In the genomic region with DNA sequence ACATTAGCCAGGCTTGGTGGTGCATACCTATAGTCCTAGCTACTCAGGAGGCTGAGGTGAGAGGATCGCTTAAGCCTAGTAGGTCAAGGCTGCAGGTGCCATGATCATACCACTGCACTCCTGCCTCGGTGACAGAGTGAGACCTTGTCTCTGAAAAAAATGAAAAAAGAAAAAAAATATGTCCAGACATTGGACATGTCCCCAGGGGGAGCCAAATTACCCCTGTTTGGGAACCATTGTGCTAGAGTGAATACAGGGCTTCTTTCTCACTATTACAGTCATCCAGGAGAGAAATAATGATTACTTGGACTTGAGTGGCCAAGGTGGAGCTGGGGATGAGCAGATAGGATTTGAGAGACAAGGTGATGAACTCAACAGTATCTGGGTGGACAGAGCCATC, we compare ENCODE assay signal across 15 cellular contexts. TPM values are rescaled to one million over a fixed set of nuclear protein-coding genes. Genes with fewer than 3 reads are reported as not detected.
A peak's percentile ranks its signal among the peaks of the same experiment; 100 is the strongest.
DNase-seq lines count a peak whose midpoint lies in the region; ATAC-seq and TF ChIP-seq lines count a peak whose summit lies in the region.
"Had no signal": no experiment of that assay in that cellular context is flagged by ENCODE, and none has a peak within 500 bp of the region (broad histone marks: within the 10 kb centered on the region; RNA-seq: fewer than 3 reads in every experiment).

No MANE protein-coding gene starts in this region.

- no CpG with 5 or more reads among the region's 2 CpGs for WGBS in IMR-90 (ENCODE audit: extremely low coverage in 2 of 2, insufficient read length in 1 of 2), 2 experiments
- 100% methylated on average over 2 of the region's 2 CpGs for WGBS in hepatocyte (ENCODE audit: low lambda C conversion rate, missing lambda C conversion rate)

- no TSS peak for BruUV-seq in IMR-90 (replicated peaks; lab: Mats Ljungman, UMichigan)

- no peaks in the 10 kb centered on the region for H3K4me1 Mint-ChIP-seq in stimulated activated effector memory CD8-positive, alpha-beta T cell treated with anti-CD3 and anti-CD28 coated beads, Interleukin-12 subunit alpha, Interleukin-12 subunit beta, amount 100 ng/mL, for 72 hours
- H3K4me1 Mint-ChIP-seq in activated naive CD8-positive, alpha-beta T cell treated with anti-CD3 and anti-CD28 coated beads for 36 hours, result no peaks in the 10 kb centered on the region
- H3K4me1 Mint-ChIP-seq: CD8-positive, alpha-beta memory T cell had no signal

- H3K14ac ChIP-seq in IMR-90 (replicated peaks; ENCODE audit: low read depth, low read length), result no peak overlapping the region

- H3K56ac ChIP-seq in IMR-90 (ENCODE audit: extremely low read depth, insufficient read depth, low read length), result no peak overlapping the region

- CTCF ChIA-PET in IMR-90 (lab: Yijun Ruan, JAX), result no interaction called here

- H2AFZ ChIP-seq in IMR-90 (replicated peaks; ENCODE audit: low read length, poor library complexity), result no peak overlapping the region
- H2AFZ ChIP-seq in hepatocyte, result no peak overlapping the region
- H2AFZ ChIP-seq in parathyroid adenoma, result no peak overlapping the region

- in situ Hi-C loops in IMR-90 (cut with MboI; ENCODE audit: low sequenced_read_pairs), result no loop called here

- no peaks in the 10 kb centered on the region for H3K9me3 Mint-ChIP-seq in stimulated activated effector memory CD8-positive, alpha-beta T cell treated with anti-CD3 and anti-CD28 coated beads, Interleukin-12 subunit alpha, Interleukin-12 subunit beta, amount 100 ng/mL, for 72 hours
- H3K9me3 Mint-ChIP-seq in activated naive CD8-positive, alpha-beta T cell treated with anti-CD3 and anti-CD28 coated beads for 36 hours, result no peaks in the 10 kb centered on the region

- no peaks in the 10 kb centered on the region for H3K9me2 ChIP-seq in hepatocyte (replicated peaks; ENCODE audit: insufficient read depth)

- H3K79me2 ChIP-seq in hepatocyte, result no peaks in the 10 kb centered on the region
- H3K79me2 ChIP-seq in parathyroid adenoma, result no peaks in the 10 kb centered on the region

- no peaks in the 10 kb centered on the region for H3K79me1 ChIP-seq in IMR-90 (ENCODE audit: low read depth in 1 of 2, low read length in 2 of 2)

- H3K4me2 ChIP-seq in IMR-90 (ENCODE audit: low read depth, low read length) (no peak overlapping the region), hepatocyte (peak overlapping the region; percentile 19), parathyroid adenoma (ENCODE audit: low read length) (no peak overlapping the region)
- H3K4me2 ChIP-seq: BLaER1 had no signal

- H3K27ac ChIP-seq in IMR-90 (ENCODE audit: insufficient read depth, low read length), result no peak overlapping the region
- peak overlapping the region; percentile 66 for H3K27ac ChIP-seq in hepatocyte
- H3K27ac ChIP-seq in parathyroid adenoma, result peak overlapping the region; percentile 86
- H3K27ac ChIP-seq: BLaER1 had no signal

- no peak overlapping the region for H2AK9ac ChIP-seq in IMR-90 (replicated peaks; ENCODE audit: low read depth, low read length, poor library complexity)

- H4K5ac ChIP-seq in IMR-90 (ENCODE audit: low read depth, low read length), result no peak overlapping the region

- no peak for ATAC-seq in IMR-90 (ENCODE audit: low read depth)
- peak; percentile 26 for ATAC-seq in stimulated activated effector memory CD8-positive, alpha-beta T cell treated with anti-CD3 and anti-CD28 coated beads, Interleukin-12 subunit alpha, Interleukin-12 subunit beta, amount 100 ng/mL, for 72 hours
- ATAC-seq: HCT116 had no signal

- no peaks in the 10 kb centered on the region for H4K20me1 ChIP-seq in IMR-90 (ENCODE audit: insufficient read depth, low read length)
- no peaks in the 10 kb centered on the region for H4K20me1 ChIP-seq in hepatocyte (ENCODE audit: insufficient read depth, poor library complexity, severe bottlenecking)
- H4K20me1 ChIP-seq: BLaER1 had no signal

- H2AK5ac ChIP-seq in IMR-90 (ENCODE audit: low read depth, low read length), result peak overlapping the region; percentile 27

- no peak overlapping the region for H3K4me3 ChIP-seq in IMR-90 (ENCODE audit: insufficient read depth, low read depth, low read length)
- no peak overlapping the region for H3K4me3 ChIP-seq in hepatocyte
- H3K4me3 ChIP-seq in parathyroid adenoma (ENCODE audit: low read depth, low read length), result no peak overlapping the region
- H3K4me3 ChIP-seq: BLaER1 had no signal

- no peak overlapping the region for H3K4me3 Mint-ChIP-seq in stimulated activated effector memory CD8-positive, alpha-beta T cell treated with anti-CD3 and anti-CD28 coated beads, Interleukin-12 subunit alpha, Interleukin-12 subunit beta, amount 100 ng/mL, for 72 hours
- H3K4me3 Mint-ChIP-seq in activated naive CD8-positive, alpha-beta T cell treated with anti-CD3 and anti-CD28 coated beads for 36 hours, result no peak overlapping the region
- H3K4me3 Mint-ChIP-seq: CD8-positive, alpha-beta memory T cell had no signal

- H3K4me1 ChIP-seq in IMR-90 (ENCODE audit: control insufficient read depth, insufficient read depth, low read length) (peaks cover 9% of the 10 kb centered on the region), hepatocyte (ENCODE audit: insufficient read depth) (peaks cover 13% of the 10 kb centered on the region), parathyroid adenoma (peaks cover 15% of the 10 kb centered on the region)
- H3K4me1 ChIP-seq: BLaER1 had no signal

- no peak overlapping the region; the same call in 1 of the 2 replicates for H3K4ac ChIP-seq in IMR-90 (ENCODE audit: low read depth, low read length)

- H3K18ac ChIP-seq in IMR-90 (ENCODE audit: low read depth, low read length), result no peak overlapping the region; the same call in 1 of the 2 replicates

- no peak overlapping the region for H3K9ac ChIP-seq in IMR-90 (ENCODE audit: low read depth, low read length)
- H3K9ac ChIP-seq in parathyroid adenoma, result no peak overlapping the region
- H3K9ac ChIP-seq: BLaER1 had no signal

- 0 out of 2 replicates have a peak overlapping the region, but pooled peaks have one; percentile 57 for H2BK20ac ChIP-seq in IMR-90 (ENCODE audit: low read depth, low read length)

- intact Hi-C loops in IMR-90 (cut with micrococcal nuclease), result no loop called here

- DNase-seq in IMR-90 (no peak), hepatocyte (ENCODE audit: low spot score) (no peak), NCI-H146 treated with DMSO at 0.1 percent for 48 hours (lab: John Stamatoyannopoulos, UW; ENCODE audit: unreplicated experiment) (no peak), T-helper 9 cell (no peak)
- DNase-seq in stimulated activated effector memory CD8-positive, alpha-beta T cell treated with anti-CD3 and anti-CD28 coated beads, Interleukin-12 subunit alpha, Interleukin-12 subunit beta, amount 100 ng/mL, for 72 hours (ENCODE audit: low spot score in 2 of 2), result no peak
- no peak for DNase-seq in activated naive CD8-positive, alpha-beta T cell treated with anti-CD3 and anti-CD28 coated beads for 36 hours
- DNase-seq: 8988T; AML-193; CD8-positive, alpha-beta memory T cell; DND-41; GDM1 had no signal

- TF ChIP-seq CTCF in IMR-90 (conservative IDR thresholded peaks at IDR 0.05; ENCODE audit: low read depth, low read length) (no peak), hepatocyte (IDR thresholded peaks at IDR 0.05; ENCODE audit: poor library complexity) (no peak), parathyroid adenoma (IDR thresholded peaks at IDR 0.05) (no peak)

- H2BK15ac ChIP-seq in IMR-90 (ENCODE audit: low read depth, low read length), result no peak overlapping the region

- H3K36me3 ChIP-seq in IMR-90 (ENCODE audit: control insufficient read depth, insufficient read depth, low read length) (no peaks in the 10 kb centered on the region), hepatocyte (replicated peaks; ENCODE audit: insufficient read depth, low read depth) (no peaks in the 10 kb centered on the region), parathyroid adenoma (ENCODE audit: control insufficient read depth, insufficient read depth, low read length) (no peaks in the 10 kb centered on the region)
- H3K36me3 ChIP-seq: BLaER1 had no signal

- H4K91ac ChIP-seq in IMR-90 (ENCODE audit: insufficient read depth, low read depth, low read length), result no peak overlapping the region

- H3K9me3 ChIP-seq in IMR-90 (ENCODE audit: control insufficient read depth, insufficient read depth, low read length) (peaks cover 2% of the 10 kb centered on the region; the same call in 1 of the 2 replicates), hepatocyte (ENCODE audit: low read depth) (no peaks in the 10 kb centered on the region), parathyroid adenoma (ENCODE audit: control insufficient read depth, low read length) (no peaks in the 10 kb centered on the region)
- H3K9me3 ChIP-seq: Caco-2 had no signal

- no peak overlapping the region for H4K8ac ChIP-seq in IMR-90 (ENCODE audit: low read depth in 2 of 2, low read length in 2 of 2)

- no peak overlapping the region for H3K23ac ChIP-seq in IMR-90 (ENCODE audit: low read depth, low read length)

- H3K9me1 ChIP-seq in IMR-90 (ENCODE audit: insufficient read depth, low read length), result peaks cover 4% of the 10 kb centered on the region; the same call in 1 of the 2 replicates

- peak overlapping the region; percentile 30; the same call in 1 of the 2 replicates for H2BK120ac ChIP-seq in IMR-90 (ENCODE audit: low read depth, low read length)

- H3K27me3 ChIP-seq in IMR-90 (ENCODE audit: control insufficient read depth, insufficient read depth, low read length) (no peaks in the 10 kb centered on the region), hepatocyte (no peaks in the 10 kb centered on the region), parathyroid adenoma (ENCODE audit: control insufficient read depth, insufficient read depth, low read length) (no peaks in the 10 kb centered on the region)
- H3K27me3 ChIP-seq: BLaER1 had no signal

- POLR2A ChIA-PET in IMR-90 (lab: Charles Lee; ENCODE audit: unreplicated experiment), result no interaction called here

- H3K36me3 Mint-ChIP-seq in stimulated activated effector memory CD8-positive, alpha-beta T cell treated with anti-CD3 and anti-CD28 coated beads, Interleukin-12 subunit alpha, Interleukin-12 subunit beta, amount 100 ng/mL, for 72 hours, result no peaks in the 10 kb centered on the region
- H3K36me3 Mint-ChIP-seq in activated naive CD8-positive, alpha-beta T cell treated with anti-CD3 and anti-CD28 coated beads for 36 hours, result no peaks in the 10 kb centered on the region

- no peaks in the 10 kb centered on the region for H3K27me3 Mint-ChIP-seq in activated naive CD8-positive, alpha-beta T cell treated with anti-CD3 and anti-CD28 coated beads for 36 hours

- dilution Hi-C loops in IMR-90 (cut with HindIII; ENCODE audit: low sequenced_read_pairs, unreplicated experiment), result no loop called here

- TF ChIP-seq POLR2A in IMR-90 (IDR thresholded peaks at IDR 0.05; ENCODE audit: low read depth, low read length), result no peak

- no peak overlapping the region for H3K27ac Mint-ChIP-seq in stimulated activated effector memory CD8-positive, alpha-beta T cell treated with anti-CD3 and anti-CD28 coated beads, Interleukin-12 subunit alpha, Interleukin-12 subunit beta, amount 100 ng/mL, for 72 hours
- no peak overlapping the region for H3K27ac Mint-ChIP-seq in activated naive CD8-positive, alpha-beta T cell treated with anti-CD3 and anti-CD28 coated beads for 36 hours
- H3K27ac Mint-ChIP-seq: CD8-positive, alpha-beta memory T cell had no signal

- H2BK5ac ChIP-seq in IMR-90 (ENCODE audit: low read depth, low read length, poor library complexity, severe bottlenecking), result no peak overlapping the region

- no peak for TF ChIP-seq RAD21 in IMR-90 (IDR thresholded peaks at IDR 0.05; ENCODE audit: low read length)

RNA-seq across cellular contexts. Expression of a gene that starts 52.9 kb away (rescaled TPM):
- 41.4 and 56.1 TPM in 2 replicates for total RNA-seq in IMR-90 (2012; rRNA removed)
- 13.1 and 16.6 TPM in 2 replicates for polyA plus RNA-seq in IMR-90 (2012; rRNA removed)
- polyA plus RNA-seq in IMR-90 (2012; cell fraction: cytosol; rRNA removed), result 6.5 and 6.8 TPM in 2 replicates
- polyA plus RNA-seq in IMR-90 (2012; cell fraction: nucleus; rRNA removed; ENCODE audit: low replicate concordance), result 8.8 and 30.7 TPM in 2 replicates
- total RNA-seq in hepatocyte, result 23.3 and 25.3 TPM in 2 replicates
- 9.6 and 9.8 TPM in 2 replicates for polyA plus RNA-seq in hepatocyte
- total RNA-seq in activated naive CD8-positive, alpha-beta T cell treated with anti-CD3 and anti-CD28 coated beads for 36 hours, result 10 to 100 TPM; 11.4 to 11.6 TPM
